8 cellular contexts compared by ENCODE assay signal in the genomic region with DNA sequence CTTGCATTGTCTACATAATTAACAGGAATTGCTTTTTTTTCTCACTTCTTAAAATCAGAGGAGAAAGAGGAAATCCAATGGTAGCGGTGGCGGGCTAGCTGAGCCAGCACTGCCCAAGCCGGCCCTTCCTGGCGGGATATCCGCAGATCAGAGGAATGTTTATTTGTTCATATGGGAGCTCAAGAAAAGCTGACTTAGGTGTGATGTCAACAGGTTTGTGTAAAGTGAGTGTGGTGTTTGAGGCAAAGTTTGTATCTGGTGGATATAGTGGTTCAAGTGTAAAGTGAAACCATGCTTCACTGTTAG. TPM values are rescaled to one million over a fixed set of nuclear protein-coding genes. Genes with fewer than 3 reads are reported as not detected.
A peak's percentile ranks its signal among the peaks of the same experiment; 100 is the strongest.
DNase-seq lines count a peak whose midpoint lies in the region; ATAC-seq and TF ChIP-seq lines count a peak whose summit lies in the region.

No MANE protein-coding gene starts in this region.

- no peaks in the 10 kb centered on the region for H3K9me3 ChIP-seq in CD8-positive, alpha-beta T cell (ENCODE audit: low read length)
- no peaks in the 10 kb centered on the region for H3K9me3 ChIP-seq in duodenal mucosa (ENCODE audit: control insufficient read depth in 1 of 2, low read length in 2 of 2)

- peaks cover 13% of the 10 kb centered on the region for H3K36me3 Mint-ChIP-seq in CD8-positive, alpha-beta T cell
- no peaks in the 10 kb centered on the region for H3K36me3 Mint-ChIP-seq in nephron (ENCODE audit: low read depth)

- H3K36me3 ChIP-seq in CD8-positive, alpha-beta T cell (ENCODE audit: insufficient read depth, low read length), result no peaks in the 10 kb centered on the region
- H3K36me3 ChIP-seq in duodenal mucosa (ENCODE audit: control insufficient read depth in 1 of 2, insufficient read depth in 2 of 2, low read length in 2 of 2), result no peaks in the 10 kb centered on the region

- TF ChIP-seq CTCF in CD8-positive, alpha-beta T cell (IDR thresholded peaks at IDR 0.05), result peak; percentile 55
- TF ChIP-seq CTCF in nephron (IDR thresholded peaks at IDR 0.05; ENCODE audit: unreplicated experiment in 3 of 3), result peak in 1 of 3 experiments; percentile 41

- ATAC-seq in CD8-positive, alpha-beta T cell, result no peak
- no peak for ATAC-seq in HG03469 (IDR thresholded peaks at IDR 0.05; ENCODE audit: unreplicated experiment)
- ATAC-seq in HG03460 (IDR thresholded peaks at IDR 0.05; ENCODE audit: unreplicated experiment), result no peak

- H3K27me3 Mint-ChIP-seq in CD8-positive, alpha-beta T cell (ENCODE audit: low read depth), result no peaks in the 10 kb centered on the region
- H3K27me3 Mint-ChIP-seq in nephron (ENCODE audit: low read depth), result peaks cover 34% of the 10 kb centered on the region

- no peaks in the 10 kb centered on the region for H3K27me3 ChIP-seq in CD8-positive, alpha-beta T cell (ENCODE audit: insufficient read depth, low read length)
- no peaks in the 10 kb centered on the region for H3K27me3 ChIP-seq in duodenal mucosa (ENCODE audit: control insufficient read depth in 1 of 2, insufficient read depth in 2 of 2, low read length in 2 of 2)

- H3K4me3 ChIP-seq in CD8-positive, alpha-beta T cell (ENCODE audit: low read depth, low read length), result peak overlapping the region; percentile 85
- H3K4me3 ChIP-seq in duodenal mucosa (ENCODE audit: low read depth in 1 of 2, low read length in 2 of 2), result peak overlapping the region; percentile 95 to 96

- H3K9me3 Mint-ChIP-seq in CD8-positive, alpha-beta T cell, result no peaks in the 10 kb centered on the region
- no peaks in the 10 kb centered on the region for H3K9me3 Mint-ChIP-seq in nephron

- POLR2A ChIA-PET in CD8-positive, alpha-beta T cell (lab: Charles Lee), result interaction anchor here (0.6 to 2.5 kb wide), 5 partner anchors 35 to 700 kb away, joined by 3 to 11 read pairs (median 3); a partner anchor contains a TSS

- CTCF ChIA-PET in CD8-positive, alpha-beta T cell (lab: Charles Lee), result interaction anchor here (0.5 to 2.1 kb wide), 6 partner anchors 44 to 662 kb away, joined by 3 to 14 read pairs (median 4); no protein-coding TSS in a partner anchor

- intact Hi-C loops in CD8-positive, alpha-beta T cell (cut with DNase I, micrococcal nuclease), result loop anchor here (1.0 to 10.0 kb wide), 18 partner anchors 47 to 1321 kb away; a partner anchor contains a TSS

- peak overlapping the region; percentile 96 for H3K27ac ChIP-seq in CD8-positive, alpha-beta T cell (ENCODE audit: low read depth, low read length)
- no peak overlapping the region for H3K27ac ChIP-seq in duodenal mucosa (ENCODE audit: low read depth, low read length)

- H3K9ac ChIP-seq in duodenal mucosa (ENCODE audit: low read depth in 1 of 2, low read length in 2 of 2), result peak overlapping the region in 1 of 2 donors; percentile 57

- H3K4me1 ChIP-seq in CD8-positive, alpha-beta T cell (ENCODE audit: insufficient read depth, low read length), result peaks cover 33% of the 10 kb centered on the region
- H3K4me1 ChIP-seq in duodenal mucosa (ENCODE audit: control insufficient read depth in 1 of 2, insufficient read depth in 2 of 2, low read length in 2 of 2), result peaks cover 0 to 19% of the 10 kb centered on the region in 2 donors

- peaks cover 48% of the 10 kb centered on the region for H3K4me1 Mint-ChIP-seq in CD8-positive, alpha-beta T cell (ENCODE audit: low read depth)
- H3K4me1 Mint-ChIP-seq in nephron, result peaks cover 5% of the 10 kb centered on the region

- no peak for DNase-seq in CD8-positive, alpha-beta T cell
- DNase-seq in NOMO-1 treated with DMSO at 0.1 percent for 48 hours (lab: John Stamatoyannopoulos, UW; ENCODE audit: unreplicated experiment) (peak; percentile 82), NCI-H69 (lab: John Stamatoyannopoulos, UW) (no peak), NCI-H1105 treated with DMSO at 0.1 percent for 48 hours (lab: John Stamatoyannopoulos, UW) (no peak)

- H3K4me3 Mint-ChIP-seq in CD8-positive, alpha-beta T cell, result peak overlapping the region; percentile 92
- peak overlapping the region; percentile 85 to 92 (median 91) for H3K4me3 Mint-ChIP-seq in nephron

- peak overlapping the region; percentile 96 for H3K27ac Mint-ChIP-seq in CD8-positive, alpha-beta T cell
- no peak overlapping the region for H3K27ac Mint-ChIP-seq in nephron

RNA-seq across cellular contexts. Expression of a gene that starts 0.5 kb away (rescaled TPM):
- 10 to 100 TPM; 19.1 to 20.0 TPM for total RNA-seq in CD8-positive, alpha-beta T cell
